ENCODE assay signal across 23 cellular contexts in the genomic region with DNA sequence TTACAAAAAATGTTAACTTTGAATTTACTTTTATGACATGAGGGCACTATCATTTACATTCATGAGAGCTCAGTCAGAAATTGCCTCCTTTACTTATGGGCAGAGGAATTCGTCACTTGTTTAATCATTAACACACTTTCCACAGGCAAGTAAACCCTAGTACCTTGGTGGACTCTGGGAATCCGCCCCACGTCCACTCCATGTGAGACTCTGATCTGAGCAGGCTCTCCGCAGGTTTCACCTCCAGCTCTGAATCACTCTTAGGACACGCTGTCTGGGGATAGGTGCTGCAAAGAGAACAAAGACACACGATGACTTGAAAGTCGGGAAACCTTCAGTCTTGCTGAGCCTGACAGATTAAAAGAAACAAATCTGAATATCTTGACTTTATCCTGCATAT.
DNase-seq lines count a peak whose midpoint lies in the region; ATAC-seq, FAIRE-seq and TF ChIP-seq lines count a peak whose summit lies in the region.
"Had no signal": no experiment of that assay in that cellular context is flagged by ENCODE, and none has a peak within 500 bp of the region (broad histone marks: within the 10 kb centered on the region; RNA-seq: fewer than 3 reads in every experiment).

No MANE protein-coding gene starts in this region.

- peak; percentile 96 for FAIRE-seq in RCC 7860 (lab: Jason Lieb, UNC)
- FAIRE-seq: A204.1, GM18507, H1 had no signal

- TF ChIP-seq CTCF in activated CD8-positive, alpha-beta T cell treated with anti-CD3 and anti-CD28 coated beads for 36 hours (IDR thresholded peaks at IDR 0.05) = no peak
- no peak for TF ChIP-seq CTCF in progenitor cell of endocrine pancreas (IDR thresholded peaks at IDR 0.05; ENCODE audit: unreplicated experiment)

- peaks cover 51% of the 10 kb centered on the region for H3K4me1 Mint-ChIP-seq in activated CD8-positive, alpha-beta T cell treated with anti-CD3 and anti-CD28 coated beads for 36 hours (ENCODE audit: low read depth)
- H3K4me1 Mint-ChIP-seq in activated CD8-positive, alpha-beta T cell treated with anti-CD3 and anti-CD28 coated beads, Interleukin-2, amount 10 ng/mL, durations not matched to agents 7 days and 5 days (ENCODE audit: low read depth) = peaks cover 17% of the 10 kb centered on the region
- H3K4me1 Mint-ChIP-seq in progenitor cell of endocrine pancreas (ENCODE audit: low read depth) = peaks cover 10% of the 10 kb centered on the region
- H3K4me1 Mint-ChIP-seq: neural progenitor cell had no signal

- H3K4me3 Mint-ChIP-seq in activated CD8-positive, alpha-beta T cell treated with anti-CD3 and anti-CD28 coated beads for 36 hours = no peak overlapping the region
- no peak overlapping the region for H3K4me3 Mint-ChIP-seq in activated CD8-positive, alpha-beta T cell treated with anti-CD3 and anti-CD28 coated beads, Interleukin-2, amount 10 ng/mL, durations not matched to agents 7 days and 5 days
- H3K4me3 Mint-ChIP-seq in progenitor cell of endocrine pancreas (ENCODE audit: low read depth) = no peak overlapping the region
- H3K4me3 Mint-ChIP-seq: activated CD4-positive, alpha-beta T cell treated with anti-CD3 and anti-CD28 coated beads, Interleukin-2, amount 10 ng/mL, durations not matched to agents 7 days and 5 days; activated T-cell treated with anti-CD3 and anti-CD28 coated beads, Interleukin-2, amount 50 U/mL, for 4 hours; neural progenitor cell had no signal

- no peaks in the 10 kb centered on the region for H3K27me3 Mint-ChIP-seq in activated CD8-positive, alpha-beta T cell treated with anti-CD3 and anti-CD28 coated beads for 36 hours
- no peaks in the 10 kb centered on the region for H3K27me3 Mint-ChIP-seq in activated CD8-positive, alpha-beta T cell treated with anti-CD3 and anti-CD28 coated beads, Interleukin-2, amount 10 ng/mL, durations not matched to agents 7 days and 5 days (ENCODE audit: low read depth)
- no peaks in the 10 kb centered on the region for H3K27me3 Mint-ChIP-seq in progenitor cell of endocrine pancreas
- H3K27me3 Mint-ChIP-seq: activated CD4-positive, alpha-beta T cell treated with anti-CD3 and anti-CD28 coated beads, Interleukin-2, amount 10 ng/mL, durations not matched to agents 7 days and 5 days had no signal

- intact Hi-C loops in activated CD8-positive, alpha-beta T cell treated with anti-CD3 and anti-CD28 coated beads for 36 hours (cut with micrococcal nuclease) = loop anchor here (10.0 kb wide), 1 partner anchor 215 kb away; no protein-coding TSS in a partner anchor

- H3K36me3 Mint-ChIP-seq in activated CD8-positive, alpha-beta T cell treated with anti-CD3 and anti-CD28 coated beads for 36 hours (ENCODE audit: low read depth) = peaks cover 50% of the 10 kb centered on the region
- H3K36me3 Mint-ChIP-seq in activated CD8-positive, alpha-beta T cell treated with anti-CD3 and anti-CD28 coated beads, Interleukin-2, amount 10 ng/mL, durations not matched to agents 7 days and 5 days (ENCODE audit: low read depth) = peaks cover 45% of the 10 kb centered on the region
- H3K36me3 Mint-ChIP-seq in progenitor cell of endocrine pancreas (ENCODE audit: insufficient read depth) = peaks cover 6% of the 10 kb centered on the region

- CTCF ChIA-PET in activated CD8-positive, alpha-beta T cell treated with anti-CD3 and anti-CD28 coated beads for 36 hours (lab: Charles Lee) = interaction anchor here (0.7 to 3.9 kb wide), 7 partner anchors 10 to 307 kb away, joined by 3 to 23 read pairs (median 4); no protein-coding TSS in a partner anchor
- CTCF ChIA-PET in activated CD8-positive, alpha-beta T cell treated with anti-CD3 and anti-CD28 coated beads, Interleukin-2, amount 10 ng/mL, durations not matched to agents 7 days and 5 days (lab: Charles Lee) = interaction anchor here (0.9 to 10.0 kb wide), 7 partner anchors 18 to 212 kb away, joined by 3 to 136 read pairs (median 4); no protein-coding TSS in a partner anchor

- no peak for ATAC-seq in activated CD8-positive, alpha-beta T cell treated with anti-CD3 and anti-CD28 coated beads for 36 hours
- no peak for ATAC-seq in activated CD8-positive, alpha-beta T cell treated with anti-CD3 and anti-CD28 coated beads, Interleukin-2, amount 10 ng/mL, durations not matched to agents 7 days and 5 days
- no peak for ATAC-seq in HG03159 (IDR thresholded peaks at IDR 0.05; ENCODE audit: unreplicated experiment)
- ATAC-seq: PC-3; stimulated activated naive CD8-positive, alpha-beta T cell treated with anti-CD3 and anti-CD28 coated beads, Interleukin-15, Interleukin-2, amounts not matched to agents 100 U/mL and 50 U/mL, for 24 hours had no signal

- POLR2A ChIA-PET in activated CD8-positive, alpha-beta T cell treated with anti-CD3 and anti-CD28 coated beads for 36 hours (lab: Charles Lee) = interaction anchor here (1.0 to 2.5 kb wide), 8 partner anchors 12 to 55 kb away, joined by 3 to 7 read pairs (median 4); no protein-coding TSS in a partner anchor
- POLR2A ChIA-PET in activated CD8-positive, alpha-beta T cell treated with anti-CD3 and anti-CD28 coated beads, Interleukin-2, amount 10 ng/mL, durations not matched to agents 7 days and 5 days (lab: Charles Lee) = no interaction called here

- peak overlapping the region; percentile 49 for H3K27ac Mint-ChIP-seq in activated CD8-positive, alpha-beta T cell treated with anti-CD3 and anti-CD28 coated beads for 36 hours
- no peak overlapping the region for H3K27ac Mint-ChIP-seq in activated CD8-positive, alpha-beta T cell treated with anti-CD3 and anti-CD28 coated beads, Interleukin-2, amount 10 ng/mL, durations not matched to agents 7 days and 5 days
- H3K27ac Mint-ChIP-seq in progenitor cell of endocrine pancreas = peak overlapping the region; percentile 91
- H3K27ac Mint-ChIP-seq: activated CD4-positive, alpha-beta T cell treated with anti-CD3 and anti-CD28 coated beads, Interleukin-2, amount 10 ng/mL, durations not matched to agents 7 days and 5 days; neural progenitor cell had no signal

- no peak for DNase-seq in activated CD8-positive, alpha-beta T cell treated with anti-CD3 and anti-CD28 coated beads for 36 hours
- DNase-seq in activated CD8-positive, alpha-beta T cell treated with anti-CD3 and anti-CD28 coated beads, Interleukin-2, amount 10 ng/mL, durations not matched to agents 7 days and 5 days = no peak
- DNase-seq in RCC 7860 (ENCODE audit: low spot score) = peak; percentile 92
- DNase-seq in kidney tubule cell (ENCODE audit: low spot score) = peak; percentile 98
- no peak for DNase-seq in progenitor cell of endocrine pancreas (ENCODE audit: low spot score, unreplicated experiment)
- no peak for DNase-seq in occipital lobe (lab: John Stamatoyannopoulos, UW)
- DNase-seq in caudate nucleus (lab: John Stamatoyannopoulos, UW) = no peak
- DNase-seq: activated CD4-positive, alpha-beta T cell treated with anti-CD3 and anti-CD28 coated beads, Interleukin-2, amount 10 ng/mL, durations not matched to agents 7 days and 5 days; activated T-cell treated with anti-CD3 and anti-CD28 coated beads, Interleukin-2, amount 50 U/mL, for 4 hours; C1 segment of cervical spinal cord; DND-41; NCI-H1092; NCI-H526 treated with DMSO at 0.1 percent for 48 hours; PC-3; stimulated activated naive CD8-positive, alpha-beta T cell treated with anti-CD3 and anti-CD28 coated beads, Interleukin-15, Interleukin-2, amounts not matched to agents 100 U/mL and 50 U/mL, for 24 hours; uterus had no signal

- H3K9me3 Mint-ChIP-seq in activated CD8-positive, alpha-beta T cell treated with anti-CD3 and anti-CD28 coated beads for 36 hours = no peaks in the 10 kb centered on the region
- no peaks in the 10 kb centered on the region for H3K9me3 Mint-ChIP-seq in activated CD8-positive, alpha-beta T cell treated with anti-CD3 and anti-CD28 coated beads, Interleukin-2, amount 10 ng/mL, durations not matched to agents 7 days and 5 days (ENCODE audit: insufficient read depth)
- H3K9me3 Mint-ChIP-seq in progenitor cell of endocrine pancreas (ENCODE audit: low read depth) = no peaks in the 10 kb centered on the region
- H3K9me3 Mint-ChIP-seq: activated CD4-positive, alpha-beta T cell treated with anti-CD3 and anti-CD28 coated beads, Interleukin-2, amount 10 ng/mL, durations not matched to agents 7 days and 5 days; activated T-cell treated with anti-CD3 and anti-CD28 coated beads, Interleukin-2, amount 50 U/mL, for 4 hours; neural progenitor cell had no signal

- H3K27ac ChIP-seq in caudate nucleus (ENCODE audit: low read depth, low read length) = no peak overlapping the region
- H3K27ac ChIP-seq: KMS-11, neural progenitor cell, SK-N-MC, uterus had no signal

Comparison
In these comparisons a context has a peak if more than half of its experiments do, and no peak if none do; other contexts are left out.
1. DNase-seq: peak in RCC 7860 (single experiment) and kidney tubule cell (single experiment); none in activated CD8-positive, alpha-beta T cell treated with anti-CD3 and anti-CD28 coated beads for 36 hours (single experiment), activated CD8-positive, alpha-beta T cell treated with anti-CD3 and anti-CD28 coated beads, Interleukin-2, amount 10 ng/mL, durations not matched to agents 7 days and 5 days (single experiment), progenitor cell of endocrine pancreas (single experiment), occipital lobe (single experiment) and caudate nucleus (0 of 61).